ENCODE assay signal across 8 cellular contexts in the genomic region with DNA sequence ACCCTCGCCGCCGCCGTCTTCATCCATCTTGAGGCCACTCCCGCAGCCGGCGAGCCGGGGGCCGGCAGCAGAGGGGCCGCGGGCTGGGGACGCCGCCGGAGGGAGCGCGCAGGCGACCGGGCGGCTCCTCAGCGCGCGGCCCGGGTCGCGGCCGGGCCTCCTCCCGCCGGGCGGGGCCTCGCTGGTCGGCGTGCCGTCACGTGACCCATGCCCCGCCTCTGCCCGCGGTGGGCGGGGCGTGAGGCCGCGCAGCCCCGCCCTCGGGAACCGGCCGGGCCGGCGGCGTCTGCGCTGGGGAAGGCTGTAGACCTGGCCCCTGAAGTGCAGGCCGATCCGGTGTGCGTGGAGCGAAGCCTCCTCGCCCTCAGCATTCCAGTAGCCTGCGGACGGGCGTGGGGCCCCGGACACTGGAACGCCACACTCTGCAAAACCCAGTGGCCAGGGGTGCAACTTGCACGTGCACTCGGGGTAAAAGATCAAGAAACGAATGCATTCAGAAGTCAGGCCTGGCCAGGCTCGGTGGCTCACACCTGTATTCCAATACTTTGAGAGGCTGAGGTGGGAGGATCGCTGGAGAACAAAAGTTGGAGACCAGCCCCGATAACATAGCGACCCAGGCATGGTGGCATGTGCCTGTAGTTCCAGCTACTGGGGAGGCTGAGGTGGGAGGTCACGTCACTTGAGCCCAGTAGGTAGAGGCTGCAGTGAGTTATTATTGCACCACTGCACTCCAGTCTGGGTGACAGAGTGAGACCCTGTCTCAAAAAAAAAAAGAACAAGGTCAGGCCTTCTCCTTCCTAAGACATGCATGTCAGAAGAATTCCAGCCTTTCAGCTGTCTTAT. TPM values are rescaled to one million over a fixed set of nuclear protein-coding genes. Genes with fewer than 3 reads are reported as not detected.
DNase-seq lines count a peak whose midpoint lies in the region; TF ChIP-seq lines count a peak whose summit lies in the region.

A gene with protein sequence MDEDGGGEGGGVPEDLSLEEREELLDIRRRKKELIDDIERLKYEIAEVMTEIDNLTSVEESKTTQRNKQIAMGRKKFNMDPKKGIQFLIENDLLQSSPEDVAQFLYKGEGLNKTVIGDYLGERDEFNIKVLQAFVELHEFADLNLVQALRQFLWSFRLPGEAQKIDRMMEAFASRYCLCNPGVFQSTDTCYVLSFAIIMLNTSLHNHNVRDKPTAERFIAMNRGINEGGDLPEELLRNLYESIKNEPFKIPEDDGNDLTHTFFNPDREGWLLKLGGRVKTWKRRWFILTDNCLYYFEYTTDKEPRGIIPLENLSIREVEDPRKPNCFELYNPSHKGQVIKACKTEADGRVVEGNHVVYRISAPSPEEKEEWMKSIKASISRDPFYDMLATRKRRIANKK (minus strand): TSS at position 144 of the 843 bp plus-strand sequence. CDS start 117 bp downstream, at position 27.

- TF ChIP-seq CTCF in GM10248 (IDR thresholded peaks at IDR 0.05; ENCODE audit: control extremely low read depth, extremely low read depth, low read depth, missing control alignments) (no peak), ascending aorta (IDR thresholded peaks at IDR 0.05) (peak in 1 of 3 experiments; percentile 17), uterus (IDR thresholded peaks at IDR 0.05) (no peak)

- TF ChIP-seq POLR2A in uterus (IDR thresholded peaks at IDR 0.05), result peak; percentile 87 to 88

- no peaks in the 10 kb centered on the region for H3K9me3 ChIP-seq in ascending aorta
- no peaks in the 10 kb centered on the region for H3K9me3 ChIP-seq in uterus

- POLR2A ChIA-PET in GM10248 (lab: Yijun Ruan, JAX), result no interaction called here

- DNase-seq in GM10248 (ENCODE audit: extremely low spot score) (peak; percentile 99), HCEC 1CT (peak; percentile 78), NAMALWA (ENCODE audit: low spot score) (peak; percentile 91), ascending aorta (ENCODE audit: low spot score in 2 of 2) (peak in 1 of 2 donors; percentile 89), hepatic stellate cell (ENCODE audit: low spot score) (peak; percentile 90), uterus (peak; percentile 66 to 89)
- peak; percentile 79 for DNase-seq in T-helper 2 cell treated with Interferon-gamma antibody and Interleukin-4, amounts not matched to agents 5 μg/mL and 100 μg/mL, for 36 hours (ENCODE audit: low spot score)

- H3K27ac Mint-ChIP-seq in T-helper 2 cell treated with Interferon-gamma antibody and Interleukin-4, amounts not matched to agents 5 μg/mL and 100 μg/mL, for 36 hours, result no peak within 1 kb of the TSS

- H3K9ac ChIP-seq in rectal smooth muscle tissue (ENCODE audit: low read length), result peak within 1 kb of the TSS; percentile 25

- peak within 1 kb of the TSS; percentile 83 for H3K4me3 Mint-ChIP-seq in T-helper 2 cell treated with Interferon-gamma antibody and Interleukin-4, amounts not matched to agents 5 μg/mL and 100 μg/mL, for 36 hours

- peaks cover 6 to 23% of the 10 kb centered on the region in 2 donors for H3K4me1 ChIP-seq in ascending aorta
- H3K4me1 ChIP-seq in rectal smooth muscle tissue (ENCODE audit: control insufficient read depth, insufficient read depth, low read length), result peaks cover 6% of the 10 kb centered on the region
- peaks cover 5 to 9% of the 10 kb centered on the region in 2 donors for H3K4me1 ChIP-seq in uterus

- peaks cover 62% of the 10 kb centered on the region for H3K27me3 Mint-ChIP-seq in T-helper 2 cell treated with Interferon-gamma antibody and Interleukin-4, amounts not matched to agents 5 μg/mL and 100 μg/mL, for 36 hours (ENCODE audit: low read depth)

- H3K4me3 ChIP-seq in ascending aorta (peak within 1 kb of the TSS; percentile 94 to 97), rectal smooth muscle tissue (ENCODE audit: low read length) (peak within 1 kb of the TSS; percentile 88), uterus (peak within 1 kb of the TSS; percentile 66 to 73)

- H3K36me3 Mint-ChIP-seq in T-helper 2 cell treated with Interferon-gamma antibody and Interleukin-4, amounts not matched to agents 5 μg/mL and 100 μg/mL, for 36 hours (ENCODE audit: low read depth), result no peaks in the 10 kb centered on the region

- H3K27me3 ChIP-seq in ascending aorta, result no peaks in the 10 kb centered on the region
- H3K27me3 ChIP-seq in rectal smooth muscle tissue (ENCODE audit: control insufficient read depth, insufficient read depth, low read length), result no peaks in the 10 kb centered on the region
- H3K27me3 ChIP-seq in uterus, result no peaks in the 10 kb centered on the region

- intact Hi-C loops in ascending aorta (cut with DNase I) (loop anchor here (1.0 to 5.0 kb wide), 3 partner anchors 50 to 112 kb away; no protein-coding TSS in a partner anchor), uterus (cut with DNase I; ENCODE audit: low total_unique reads) (no loop called here)

- H3K27ac ChIP-seq in ascending aorta (peak within 1 kb of the TSS; percentile 67 to 78), rectal smooth muscle tissue (ENCODE audit: low read depth, low read length) (peak within 1 kb of the TSS; percentile 54), uterus (peak within 1 kb of the TSS; percentile 77 to 79)

- CTCF ChIA-PET in GM10248 (lab: Yijun Ruan, JAX), result interaction anchor here (1.2 to 1.6 kb wide), 4 partner anchors 9 to 27 kb away, joined by 3 to 4 read pairs (median 3); no protein-coding TSS in a partner anchor

- H3K36me3 ChIP-seq in ascending aorta (no peaks in the 10 kb centered on the region), rectal smooth muscle tissue (ENCODE audit: control insufficient read depth, insufficient read depth, low read length) (no peaks in the 10 kb centered on the region), uterus (no peaks in the 10 kb centered on the region)

- no peaks in the 10 kb centered on the region for H3K9me3 Mint-ChIP-seq in T-helper 2 cell treated with Interferon-gamma antibody and Interleukin-4, amounts not matched to agents 5 μg/mL and 100 μg/mL, for 36 hours

- H3K4me1 Mint-ChIP-seq in T-helper 2 cell treated with Interferon-gamma antibody and Interleukin-4, amounts not matched to agents 5 μg/mL and 100 μg/mL, for 36 hours (ENCODE audit: low read depth), result peaks cover 18% of the 10 kb centered on the region

RNA-seq across cellular contexts. Expression of the gene that starts here (rescaled TPM):
- 51.8 TPM for total RNA-seq in ascending aorta
- 10 to 100 TPM; 14.6 to 47.4 (median 22.8) TPM for total RNA-seq in uterus
